Comparison of ENCODE assay signal across 1 cellular context in the genomic region with DNA sequence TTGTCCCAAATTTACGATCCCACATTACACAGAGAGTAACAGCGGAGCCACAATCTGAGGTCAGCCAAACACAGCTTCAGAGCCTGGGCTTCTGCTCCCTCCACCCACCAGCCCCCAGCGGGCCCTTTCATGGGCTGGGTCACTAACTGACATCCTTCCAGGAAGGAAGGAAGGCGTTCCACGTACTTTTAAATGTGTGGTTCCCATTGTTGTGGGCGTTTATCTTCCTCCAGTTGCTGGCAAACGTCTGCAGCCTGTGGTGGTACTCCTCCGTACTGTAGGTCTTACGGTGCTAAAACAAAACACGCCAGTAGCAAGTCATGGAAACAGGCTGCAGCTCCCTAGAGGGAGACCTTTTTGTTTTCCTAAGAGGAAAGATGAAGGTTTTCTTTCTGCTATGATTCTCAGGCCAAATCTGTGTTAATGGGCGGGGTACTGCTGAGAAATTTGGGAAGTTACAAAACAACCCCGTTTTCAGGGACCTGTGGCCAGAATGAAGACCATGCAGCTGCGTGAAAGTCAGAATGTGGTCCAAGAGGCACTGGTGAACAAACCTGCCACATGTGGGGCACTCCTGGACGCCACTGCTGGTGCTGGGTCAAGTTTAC.
TF ChIP-seq lines count a peak whose summit lies in the region.

No MANE protein-coding gene starts in this region.

TF ChIP-seq in K562, 482 proteins besides CTCF, POLR2A, EP300 and RAD21 (continued from another document and continues in another):
- TF ChIP-seq, protein P1, sequence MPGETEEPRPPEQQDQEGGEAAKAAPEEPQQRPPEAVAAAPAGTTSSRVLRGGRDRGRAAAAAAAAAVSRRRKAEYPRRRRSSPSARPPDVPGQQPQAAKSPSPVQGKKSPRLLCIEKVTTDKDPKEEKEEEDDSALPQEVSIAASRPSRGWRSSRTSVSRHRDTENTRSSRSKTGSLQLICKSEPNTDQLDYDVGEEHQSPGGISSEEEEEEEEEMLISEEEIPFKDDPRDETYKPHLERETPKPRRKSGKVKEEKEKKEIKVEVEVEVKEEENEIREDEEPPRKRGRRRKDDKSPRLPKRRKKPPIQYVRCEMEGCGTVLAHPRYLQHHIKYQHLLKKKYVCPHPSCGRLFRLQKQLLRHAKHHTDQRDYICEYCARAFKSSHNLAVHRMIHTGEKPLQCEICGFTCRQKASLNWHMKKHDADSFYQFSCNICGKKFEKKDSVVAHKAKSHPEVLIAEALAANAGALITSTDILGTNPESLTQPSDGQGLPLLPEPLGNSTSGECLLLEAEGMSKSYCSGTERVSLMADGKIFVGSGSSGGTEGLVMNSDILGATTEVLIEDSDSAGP (CRISPR knock-in tag; IDR thresholded peaks at IDR 0.05) = no peak
- TF ChIP-seq, protein P2, sequence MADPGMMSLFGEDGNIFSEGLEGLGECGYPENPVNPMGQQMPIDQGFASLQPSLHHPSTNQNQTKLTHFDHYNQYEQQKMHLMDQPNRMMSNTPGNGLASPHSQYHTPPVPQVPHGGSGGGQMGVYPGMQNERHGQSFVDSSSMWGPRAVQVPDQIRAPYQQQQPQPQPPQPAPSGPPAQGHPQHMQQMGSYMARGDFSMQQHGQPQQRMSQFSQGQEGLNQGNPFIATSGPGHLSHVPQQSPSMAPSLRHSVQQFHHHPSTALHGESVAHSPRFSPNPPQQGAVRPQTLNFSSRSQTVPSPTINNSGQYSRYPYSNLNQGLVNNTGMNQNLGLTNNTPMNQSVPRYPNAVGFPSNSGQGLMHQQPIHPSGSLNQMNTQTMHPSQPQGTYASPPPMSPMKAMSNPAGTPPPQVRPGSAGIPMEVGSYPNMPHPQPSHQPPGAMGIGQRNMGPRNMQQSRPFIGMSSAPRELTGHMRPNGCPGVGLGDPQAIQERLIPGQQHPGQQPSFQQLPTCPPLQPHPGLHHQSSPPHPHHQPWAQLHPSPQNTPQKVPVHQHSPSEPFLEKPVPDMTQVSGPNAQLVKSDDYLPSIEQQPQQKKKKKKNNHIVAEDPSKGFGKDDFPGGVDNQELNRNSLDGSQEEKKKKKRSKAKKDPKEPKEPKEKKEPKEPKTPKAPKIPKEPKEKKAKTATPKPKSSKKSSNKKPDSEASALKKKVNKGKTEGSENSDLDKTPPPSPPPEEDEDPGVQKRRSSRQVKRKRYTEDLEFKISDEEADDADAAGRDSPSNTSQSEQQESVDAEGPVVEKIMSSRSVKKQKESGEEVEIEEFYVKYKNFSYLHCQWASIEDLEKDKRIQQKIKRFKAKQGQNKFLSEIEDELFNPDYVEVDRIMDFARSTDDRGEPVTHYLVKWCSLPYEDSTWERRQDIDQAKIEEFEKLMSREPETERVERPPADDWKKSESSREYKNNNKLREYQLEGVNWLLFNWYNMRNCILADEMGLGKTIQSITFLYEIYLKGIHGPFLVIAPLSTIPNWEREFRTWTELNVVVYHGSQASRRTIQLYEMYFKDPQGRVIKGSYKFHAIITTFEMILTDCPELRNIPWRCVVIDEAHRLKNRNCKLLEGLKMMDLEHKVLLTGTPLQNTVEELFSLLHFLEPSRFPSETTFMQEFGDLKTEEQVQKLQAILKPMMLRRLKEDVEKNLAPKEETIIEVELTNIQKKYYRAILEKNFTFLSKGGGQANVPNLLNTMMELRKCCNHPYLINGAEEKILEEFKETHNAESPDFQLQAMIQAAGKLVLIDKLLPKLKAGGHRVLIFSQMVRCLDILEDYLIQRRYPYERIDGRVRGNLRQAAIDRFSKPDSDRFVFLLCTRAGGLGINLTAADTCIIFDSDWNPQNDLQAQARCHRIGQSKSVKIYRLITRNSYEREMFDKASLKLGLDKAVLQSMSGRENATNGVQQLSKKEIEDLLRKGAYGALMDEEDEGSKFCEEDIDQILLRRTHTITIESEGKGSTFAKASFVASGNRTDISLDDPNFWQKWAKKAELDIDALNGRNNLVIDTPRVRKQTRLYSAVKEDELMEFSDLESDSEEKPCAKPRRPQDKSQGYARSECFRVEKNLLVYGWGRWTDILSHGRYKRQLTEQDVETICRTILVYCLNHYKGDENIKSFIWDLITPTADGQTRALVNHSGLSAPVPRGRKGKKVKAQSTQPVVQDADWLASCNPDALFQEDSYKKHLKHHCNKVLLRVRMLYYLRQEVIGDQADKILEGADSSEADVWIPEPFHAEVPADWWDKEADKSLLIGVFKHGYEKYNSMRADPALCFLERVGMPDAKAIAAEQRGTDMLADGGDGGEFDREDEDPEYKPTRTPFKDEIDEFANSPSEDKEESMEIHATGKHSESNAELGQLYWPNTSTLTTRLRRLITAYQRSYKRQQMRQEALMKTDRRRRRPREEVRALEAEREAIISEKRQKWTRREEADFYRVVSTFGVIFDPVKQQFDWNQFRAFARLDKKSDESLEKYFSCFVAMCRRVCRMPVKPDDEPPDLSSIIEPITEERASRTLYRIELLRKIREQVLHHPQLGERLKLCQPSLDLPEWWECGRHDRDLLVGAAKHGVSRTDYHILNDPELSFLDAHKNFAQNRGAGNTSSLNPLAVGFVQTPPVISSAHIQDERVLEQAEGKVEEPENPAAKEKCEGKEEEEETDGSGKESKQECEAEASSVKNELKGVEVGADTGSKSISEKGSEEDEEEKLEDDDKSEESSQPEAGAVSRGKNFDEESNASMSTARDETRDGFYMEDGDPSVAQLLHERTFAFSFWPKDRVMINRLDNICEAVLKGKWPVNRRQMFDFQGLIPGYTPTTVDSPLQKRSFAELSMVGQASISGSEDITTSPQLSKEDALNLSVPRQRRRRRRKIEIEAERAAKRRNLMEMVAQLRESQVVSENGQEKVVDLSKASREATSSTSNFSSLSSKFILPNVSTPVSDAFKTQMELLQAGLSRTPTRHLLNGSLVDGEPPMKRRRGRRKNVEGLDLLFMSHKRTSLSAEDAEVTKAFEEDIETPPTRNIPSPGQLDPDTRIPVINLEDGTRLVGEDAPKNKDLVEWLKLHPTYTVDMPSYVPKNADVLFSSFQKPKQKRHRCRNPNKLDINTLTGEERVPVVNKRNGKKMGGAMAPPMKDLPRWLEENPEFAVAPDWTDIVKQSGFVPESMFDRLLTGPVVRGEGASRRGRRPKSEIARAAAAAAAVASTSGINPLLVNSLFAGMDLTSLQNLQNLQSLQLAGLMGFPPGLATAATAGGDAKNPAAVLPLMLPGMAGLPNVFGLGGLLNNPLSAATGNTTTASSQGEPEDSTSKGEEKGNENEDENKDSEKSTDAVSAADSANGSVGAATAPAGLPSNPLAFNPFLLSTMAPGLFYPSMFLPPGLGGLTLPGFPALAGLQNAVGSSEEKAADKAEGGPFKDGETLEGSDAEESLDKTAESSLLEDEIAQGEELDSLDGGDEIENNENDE (IDR thresholded peaks at IDR 0.05; ENCODE audit: low read depth, low read length) = no peak
- TF ChIP-seq NCOA6 (IDR thresholded peaks at IDR 0.05) (no peak), SLC30A9 (CRISPR knock-in tag; IDR thresholded peaks at IDR 0.05) (no peak), ZNF311 (CRISPR knock-in tag; IDR thresholded peaks at IDR 0.05) (peak; percentile 34; the same call in 1 of the 2 replicates), SNIP1 (IDR thresholded peaks at IDR 0.05; ENCODE audit: low read depth) (no peak), ZNF24 (IDR thresholded peaks at IDR 0.05) (no peak), GABPA (tag; conservative IDR thresholded peaks at IDR 0.05; ENCODE audit: low read depth) (peak; percentile 38), SRSF3 (IDR thresholded peaks at IDR 0.05; ENCODE audit: insufficient read depth, low read length) (no peak), NEUROD1 (IDR thresholded peaks at IDR 0.05; ENCODE audit: borderline replicate concordance, low read depth, low read length, partially characterized antibody) (no peak), CTBP1 (IDR thresholded peaks at IDR 0.05; ENCODE audit: borderline replicate concordance) (peak; percentile 71; the same call in 1 of the 2 replicates), EWSR1 (IDR thresholded peaks at IDR 0.05; ENCODE audit: borderline replicate concordance, low read depth, partially characterized antibody) (no peak), PPARD (CRISPR knock-in tag; IDR thresholded peaks at IDR 0.05) (no peak), SMARCE1 (IDR thresholded peaks at IDR 0.05) (no peak), ELF1 (tag; IDR thresholded peaks at IDR 0.05) (no peak), HDGF (IDR thresholded peaks at IDR 0.05) (no peak), MTA2 (IDR thresholded peaks at IDR 0.05; ENCODE audit: low read depth) (no peak), ZNF143 (CRISPR knock-in tag; IDR thresholded peaks at IDR 0.05) (no peak), ZNF764 (CRISPR knock-in tag; IDR thresholded peaks at IDR 0.05; ENCODE audit: low read depth) (no peak), NFE2L1 (tag; IDR thresholded peaks at IDR 0.05; ENCODE audit: borderline replicate concordance, low read depth) (no peak), ZNF146 (CRISPR knock-in tag; IDR thresholded peaks at IDR 0.05; ENCODE audit: unreplicated experiment) (no peak), PHF21A (IDR thresholded peaks at IDR 0.05; ENCODE audit: borderline replicate concordance, low read depth) (0 out of 2 replicates have a peak, but pooled peaks have one; percentile 16), HNRNPL (IDR thresholded peaks at IDR 0.05; ENCODE audit: low read depth, low read length) (no peak), PRPF4 (IDR thresholded peaks at IDR 0.05; ENCODE audit: insufficient read depth, low read depth, low read length, poor library complexity, severe bottlenecking) (no peak)
- TF ChIP-seq, protein P3, sequence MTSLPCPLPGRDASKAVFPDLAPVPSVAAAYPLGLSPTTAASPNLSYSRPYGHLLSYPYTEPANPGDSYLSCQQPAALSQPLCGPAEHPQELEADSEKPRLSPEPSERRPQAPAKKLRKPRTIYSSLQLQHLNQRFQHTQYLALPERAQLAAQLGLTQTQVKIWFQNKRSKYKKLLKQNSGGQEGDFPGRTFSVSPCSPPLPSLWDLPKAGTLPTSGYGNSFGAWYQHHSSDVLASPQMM (CRISPR knock-in tag; IDR thresholded peaks at IDR 0.05) = no peak
- TF ChIP-seq, protein P4, sequence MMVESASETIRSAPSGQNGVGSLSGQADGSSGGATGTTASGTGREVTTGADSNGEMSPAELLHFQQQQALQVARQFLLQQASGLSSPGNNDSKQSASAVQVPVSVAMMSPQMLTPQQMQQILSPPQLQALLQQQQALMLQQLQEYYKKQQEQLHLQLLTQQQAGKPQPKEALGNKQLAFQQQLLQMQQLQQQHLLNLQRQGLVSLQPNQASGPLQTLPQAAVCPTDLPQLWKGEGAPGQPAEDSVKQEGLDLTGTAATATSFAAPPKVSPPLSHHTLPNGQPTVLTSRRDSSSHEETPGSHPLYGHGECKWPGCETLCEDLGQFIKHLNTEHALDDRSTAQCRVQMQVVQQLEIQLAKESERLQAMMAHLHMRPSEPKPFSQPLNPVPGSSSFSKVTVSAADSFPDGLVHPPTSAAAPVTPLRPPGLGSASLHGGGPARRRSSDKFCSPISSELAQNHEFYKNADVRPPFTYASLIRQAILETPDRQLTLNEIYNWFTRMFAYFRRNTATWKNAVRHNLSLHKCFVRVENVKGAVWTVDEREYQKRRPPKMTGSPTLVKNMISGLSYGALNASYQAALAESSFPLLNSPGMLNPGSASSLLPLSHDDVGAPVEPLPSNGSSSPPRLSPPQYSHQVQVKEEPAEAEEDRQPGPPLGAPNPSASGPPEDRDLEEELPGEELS (CRISPR knock-in tag; IDR thresholded peaks at IDR 0.05; ENCODE audit: borderline replicate concordance) = no peak
- TF ChIP-seq, protein P5, sequence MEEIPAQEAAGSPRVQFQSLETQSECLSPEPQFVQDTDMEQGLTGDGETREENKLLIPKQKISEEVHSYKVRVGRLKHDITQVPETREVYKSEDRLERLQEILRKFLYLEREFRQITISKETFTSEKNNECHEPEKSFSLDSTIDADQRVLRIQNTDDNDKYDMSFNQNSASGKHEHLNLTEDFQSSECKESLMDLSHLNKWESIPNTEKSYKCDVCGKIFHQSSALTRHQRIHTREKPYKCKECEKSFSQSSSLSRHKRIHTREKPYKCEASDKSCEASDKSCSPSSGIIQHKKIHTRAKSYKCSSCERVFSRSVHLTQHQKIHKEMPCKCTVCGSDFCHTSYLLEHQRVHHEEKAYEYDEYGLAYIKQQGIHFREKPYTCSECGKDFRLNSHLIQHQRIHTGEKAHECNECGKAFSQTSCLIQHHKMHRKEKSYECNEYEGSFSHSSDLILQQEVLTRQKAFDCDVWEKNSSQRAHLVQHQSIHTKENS (CRISPR knock-in tag; IDR thresholded peaks at IDR 0.05) = no peak
- TF ChIP-seq, protein P6, sequence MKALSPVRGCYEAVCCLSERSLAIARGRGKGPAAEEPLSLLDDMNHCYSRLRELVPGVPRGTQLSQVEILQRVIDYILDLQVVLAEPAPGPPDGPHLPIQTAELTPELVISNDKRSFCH (CRISPR knock-in tag; IDR thresholded peaks at IDR 0.05) = no peak
- TF ChIP-seq, protein P6 (tag; IDR thresholded peaks at IDR 0.05) = no peak
- TF ChIP-seq, protein P7, sequence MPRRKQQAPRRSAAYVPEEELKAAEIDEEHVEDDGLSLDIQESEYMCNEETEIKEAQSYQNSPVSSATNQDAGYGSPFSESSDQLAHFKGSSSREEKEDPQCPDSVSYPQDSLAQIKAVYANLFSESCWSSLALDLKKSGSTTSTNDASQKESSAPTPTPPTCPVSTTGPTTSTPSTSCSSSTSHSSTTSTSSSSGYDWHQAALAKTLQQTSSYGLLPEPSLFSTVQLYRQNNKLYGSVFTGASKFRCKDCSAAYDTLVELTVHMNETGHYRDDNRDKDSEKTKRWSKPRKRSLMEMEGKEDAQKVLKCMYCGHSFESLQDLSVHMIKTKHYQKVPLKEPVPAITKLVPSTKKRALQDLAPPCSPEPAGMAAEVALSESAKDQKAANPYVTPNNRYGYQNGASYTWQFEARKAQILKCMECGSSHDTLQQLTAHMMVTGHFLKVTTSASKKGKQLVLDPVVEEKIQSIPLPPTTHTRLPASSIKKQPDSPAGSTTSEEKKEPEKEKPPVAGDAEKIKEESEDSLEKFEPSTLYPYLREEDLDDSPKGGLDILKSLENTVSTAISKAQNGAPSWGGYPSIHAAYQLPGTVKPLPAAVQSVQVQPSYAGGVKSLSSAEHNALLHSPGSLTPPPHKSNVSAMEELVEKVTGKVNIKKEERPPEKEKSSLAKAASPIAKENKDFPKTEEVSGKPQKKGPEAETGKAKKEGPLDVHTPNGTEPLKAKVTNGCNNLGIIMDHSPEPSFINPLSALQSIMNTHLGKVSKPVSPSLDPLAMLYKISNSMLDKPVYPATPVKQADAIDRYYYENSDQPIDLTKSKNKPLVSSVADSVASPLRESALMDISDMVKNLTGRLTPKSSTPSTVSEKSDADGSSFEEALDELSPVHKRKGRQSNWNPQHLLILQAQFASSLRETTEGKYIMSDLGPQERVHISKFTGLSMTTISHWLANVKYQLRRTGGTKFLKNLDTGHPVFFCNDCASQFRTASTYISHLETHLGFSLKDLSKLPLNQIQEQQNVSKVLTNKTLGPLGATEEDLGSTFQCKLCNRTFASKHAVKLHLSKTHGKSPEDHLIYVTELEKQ (CRISPR knock-in tag; IDR thresholded peaks at IDR 0.05) = no peak
- TF ChIP-seq, protein P8, sequence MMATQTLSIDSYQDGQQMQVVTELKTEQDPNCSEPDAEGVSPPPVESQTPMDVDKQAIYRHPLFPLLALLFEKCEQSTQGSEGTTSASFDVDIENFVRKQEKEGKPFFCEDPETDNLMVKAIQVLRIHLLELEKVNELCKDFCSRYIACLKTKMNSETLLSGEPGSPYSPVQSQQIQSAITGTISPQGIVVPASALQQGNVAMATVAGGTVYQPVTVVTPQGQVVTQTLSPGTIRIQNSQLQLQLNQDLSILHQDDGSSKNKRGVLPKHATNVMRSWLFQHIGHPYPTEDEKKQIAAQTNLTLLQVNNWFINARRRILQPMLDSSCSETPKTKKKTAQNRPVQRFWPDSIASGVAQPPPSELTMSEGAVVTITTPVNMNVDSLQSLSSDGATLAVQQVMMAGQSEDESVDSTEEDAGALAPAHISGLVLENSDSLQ (IDR thresholded peaks at IDR 0.05) = peak; percentile 64; the same call in 1 of the 2 replicates
- TF ChIP-seq, protein P9, sequence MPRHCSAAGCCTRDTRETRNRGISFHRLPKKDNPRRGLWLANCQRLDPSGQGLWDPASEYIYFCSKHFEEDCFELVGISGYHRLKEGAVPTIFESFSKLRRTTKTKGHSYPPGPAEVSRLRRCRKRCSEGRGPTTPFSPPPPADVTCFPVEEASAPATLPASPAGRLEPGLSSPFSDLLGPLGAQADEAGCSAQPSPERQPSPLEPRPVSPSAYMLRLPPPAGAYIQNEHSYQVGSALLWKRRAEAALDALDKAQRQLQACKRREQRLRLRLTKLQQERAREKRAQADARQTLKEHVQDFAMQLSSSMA (CRISPR knock-in tag; IDR thresholded peaks at IDR 0.05) = no peak
